Comparison of ENCODE assay signal across 9 cellular contexts in genomic region chr2:217897816-217898806, GRCh38.
DNase-seq lines count a peak whose midpoint lies in the region; ATAC-seq, FAIRE-seq and TF ChIP-seq lines count a peak whose summit lies in the region.
"Had no signal": no experiment of that assay in that cellular context is flagged by ENCODE, and none has a peak within 500 bp of the region (broad histone marks: within the 10 kb centered on the region; RNA-seq: fewer than 3 reads in every experiment).

No MANE protein-coding gene starts in this region.

- POLR2A ChIA-PET in HepG2 (lab: Yijun Ruan, JAX) = interaction anchor here (1.5 kb wide), 1 partner anchor 11 kb away, joined by 4 read pairs; no protein-coding TSS in a partner anchor

- no peak overlapping the region for H2AFZ ChIP-seq in HepG2 (ENCODE audit: low read length)

- CTCF ChIA-PET in HepG2 (lab: Yijun Ruan, JAX; ENCODE audit: low intra/inter-chr PET ratio, low total read pairs) = interaction anchor here (1.2 kb wide), 1 partner anchor 21 kb away, joined by 4 read pairs; no protein-coding TSS in a partner anchor

- TF ChIP-seq RAD21 in Ishikawa (IDR thresholded peaks at IDR 0.05; ENCODE audit: low read depth) (no peak), HepG2 (CRISPR knock-in tag; IDR thresholded peaks at IDR 0.05) (no peak)

- no peak for DNase-seq in HepG2 (ENCODE audit: low spot score)
- DNase-seq in stomach = peak; percentile 93
- DNase-seq in NCI-H1105 (lab: John Stamatoyannopoulos, UW) = no peak

- intact Hi-C loops in dendritic cell treated with granulocyte-macrophage colony-stimulating factor and Interleukin-4, amounts not matched to agents 40 ng/mL and 50 ng/mL, for 4 days (cut with micrococcal nuclease) = no loop called here
- intact Hi-C loops in HepG2 (cut with micrococcal nuclease; ENCODE audit: unreplicated experiment) = no loop called here
- intact Hi-C loops in stomach (cut with DNase I; ENCODE audit: low total_unique reads) = loop anchor here (10.0 kb wide), 1 partner anchor 87 kb away; no protein-coding TSS in a partner anchor

- H3K79me2 ChIP-seq in HepG2 (ENCODE audit: insufficient read depth, low read length) = peaks cover 25% of the 10 kb centered on the region

- H3K27me3 ChIP-seq in HepG2 (ENCODE audit: control insufficient read depth in 1 of 2, insufficient read depth in 2 of 2, low read length in 2 of 2) = no peaks in the 10 kb centered on the region
- H3K27me3 ChIP-seq in stomach = no peaks in the 10 kb centered on the region

- peaks cover 2% of the 10 kb centered on the region for H3K27me3 Mint-ChIP-seq in dendritic cell treated with granulocyte-macrophage colony-stimulating factor and Interleukin-4, amounts not matched to agents 40 ng/mL and 50 ng/mL, for 4 days
- H3K27me3 Mint-ChIP-seq: B cell had no signal

- peak overlapping the region; percentile 17; the same call in 1 of the 2 replicates for H3K9ac ChIP-seq in HepG2 (ENCODE audit: insufficient read depth, low read depth, low read length)

- no peaks in the 10 kb centered on the region for H3K9me3 Mint-ChIP-seq in dendritic cell treated with granulocyte-macrophage colony-stimulating factor and Interleukin-4, amounts not matched to agents 40 ng/mL and 50 ng/mL, for 4 days

- H3K4me3 Mint-ChIP-seq in dendritic cell treated with granulocyte-macrophage colony-stimulating factor and Interleukin-4, amounts not matched to agents 40 ng/mL and 50 ng/mL, for 4 days = no peak overlapping the region
- H3K4me3 Mint-ChIP-seq: B cell had no signal

- TF ChIP-seq EP300 in Ishikawa (IDR thresholded peaks at IDR 0.05; ENCODE audit: borderline replicate concordance) = no peak; the same call in 1 of the 2 replicates
- no peak for TF ChIP-seq EP300 in HepG2 (IDR thresholded peaks at IDR 0.05; ENCODE audit: low read depth in 2 of 2, low read length in 2 of 2)
- no peak for TF ChIP-seq EP300 in HepG2 (CRISPR knock-in tag; IDR thresholded peaks at IDR 0.05; ENCODE audit: borderline replicate concordance)
- TF ChIP-seq EP300 in stomach (IDR thresholded peaks at IDR 0.05) = no peak

- peaks cover 61% of the 10 kb centered on the region for H3K36me3 Mint-ChIP-seq in dendritic cell treated with granulocyte-macrophage colony-stimulating factor and Interleukin-4, amounts not matched to agents 40 ng/mL and 50 ng/mL, for 4 days (ENCODE audit: low read depth)

- peak overlapping the region; percentile 81 for H3K4me2 ChIP-seq in HepG2 (ENCODE audit: low read depth, low read length)

- H4K20me1 ChIP-seq in HepG2 (ENCODE audit: insufficient read depth, low read length) = peaks cover 3% of the 10 kb centered on the region; the same call in 1 of the 2 replicates

- WGBS in HepG2 (ENCODE audit: low lambda C conversion rate) = 90% methylated on average over 18 of the region's 23 CpGs
- WGBS in stomach, 5 donors = 33 to 65% (median 42%) methylated on average over 12 to 23 of the region's 23 CpGs

- no TSS peak for BruUV-seq in HepG2 (replicated peaks; lab: Mats Ljungman, UMichigan)

- TF ChIP-seq CTCF in HepG2 (CRISPR knock-in tag; IDR thresholded peaks at IDR 0.05) (no peak), stomach (IDR thresholded peaks at IDR 0.05) (peak in 1 of 7 experiments; percentile 9)

- no peak for TF ChIP-seq POLR2A in HepG2 (IDR thresholded peaks at IDR 0.05; ENCODE audit: insufficient read depth in 1 of 2, low read depth in 2 of 2, low read length in 2 of 2)
- peak in 1 of 4 donors; percentile 50 for TF ChIP-seq POLR2A in stomach (IDR thresholded peaks at IDR 0.05)

- H3K27ac Mint-ChIP-seq in dendritic cell treated with granulocyte-macrophage colony-stimulating factor and Interleukin-4, amounts not matched to agents 40 ng/mL and 50 ng/mL, for 4 days = peak overlapping the region; percentile 38
- H3K27ac Mint-ChIP-seq: B cell had no signal

- H3K9me3 ChIP-seq in HepG2 (ENCODE audit: low read length) (no peaks in the 10 kb centered on the region), stomach (no peaks in the 10 kb centered on the region)

- no peak for FAIRE-seq in HepG2 (lab: Jason Lieb, UNC)

- H3K27ac ChIP-seq in HepG2 (ENCODE audit: extremely low read length, insufficient read depth, low read length) (no peak overlapping the region), stomach (peak overlapping the region; percentile 87 to 92 (median 92))

- H3K4me1 ChIP-seq in HepG2 (ENCODE audit: insufficient read depth, low read length) (peaks cover 56% of the 10 kb centered on the region), stomach (peaks cover 62 to 93% (median 83%) of the 10 kb centered on the region in 4 donors)

- in situ Hi-C loops in HepG2 (cut with HindIII; ENCODE audit: extremely low pct_ligation_motif_present, low pct_unique_long_range_greater_than_20kb) = loop anchor here (5.0 kb wide), 1 partner anchor 106 kb away; no protein-coding TSS in a partner anchor

- H3K4me1 Mint-ChIP-seq in dendritic cell treated with granulocyte-macrophage colony-stimulating factor and Interleukin-4, amounts not matched to agents 40 ng/mL and 50 ng/mL, for 4 days (ENCODE audit: low read depth) = peaks cover 49% of the 10 kb centered on the region
- H3K4me1 Mint-ChIP-seq: B cell had no signal

- H3K36me3 ChIP-seq in HepG2 (replicated peaks in 1 of 2; ENCODE audit: control insufficient read depth in 1 of 2, insufficient read depth in 2 of 2, low read length in 2 of 2) (peaks cover 42 to 52% of the 10 kb centered on the region in 2 experiments), stomach (peaks cover 39 to 72% (median 52%) of the 10 kb centered on the region in 4 donors)

- H3K4me3 ChIP-seq in HepG2 (replicated peaks in 1 of 3; ENCODE audit: insufficient read depth in 1 of 3, low read depth in 2 of 3, low read length in 3 of 3) (peak overlapping the region in 2 of 3 experiments; percentile 62 to 63; a peak in 3 of 6 replicates), stomach (no peak overlapping the region)

- ATAC-seq in HepG2 = no peak
- no peak for ATAC-seq in HG03442 (IDR thresholded peaks at IDR 0.05; ENCODE audit: unreplicated experiment)
- ATAC-seq in HG03354 (IDR thresholded peaks at IDR 0.05; ENCODE audit: poor library complexity, severe bottlenecking, unreplicated experiment) = no peak
- ATAC-seq in HG02623 (IDR thresholded peaks at IDR 0.05; ENCODE audit: unreplicated experiment) = no peak

TF ChIP-seq in Ishikawa, 13 proteins besides CTCF, POLR2A, EP300 and RAD21 (continues in another document):
- TF ChIP-seq FOXM1 (IDR thresholded peaks at IDR 0.05; ENCODE audit: borderline replicate concordance, low read depth) (no peak), TEAD4 (IDR thresholded peaks at IDR 0.05) (peak; percentile 84), USF1 (IDR thresholded peaks at IDR 0.05) (peak; percentile 11; the same call in 1 of the 2 replicates), CREB1 (IDR thresholded peaks at IDR 0.05; ENCODE audit: low read depth) (no peak), EGR1 (IDR thresholded peaks at IDR 0.05) (peak; percentile 47; the same call in 1 of the 2 replicates)

TF ChIP-seq in HepG2, 621 proteins besides CTCF, POLR2A, EP300 and RAD21 (continues in another document):
- TF ChIP-seq FOSL2 (CRISPR knock-in tag; IDR thresholded peaks at IDR 0.05) = 0 out of 2 replicates have a peak, but pooled peaks have one; percentile 3

Comparison
In these comparisons a context has a peak if more than half of its experiments do, and no peak if none do; other contexts are left out.
1. H3K4me3 ChIP-seq: peak in HepG2 (2 of 3); none in stomach (0 of 4).